Comparison of ENCODE assay signal across 8 cellular contexts in genomic region chr17:39209317-39210092, GRCh38. TPM values are rescaled to one million over a fixed set of nuclear protein-coding genes. Genes with fewer than 3 reads are reported as not detected.
DNase-seq lines count a peak whose midpoint lies in the region; ATAC-seq and TF ChIP-seq lines count a peak whose summit lies in the region.

No MANE protein-coding gene starts in this region.

- no peak for TF ChIP-seq POLR2A in tibial nerve (IDR thresholded peaks at IDR 0.05)

- peak overlapping the region; percentile 24 for H3K4me3 Mint-ChIP-seq in activated naive CD4-positive, alpha-beta T cell treated with anti-CD3 and anti-CD28 coated beads for 36 hours

- H3K79me1 ChIP-seq in trophoblast cell (ENCODE audit: low read length), result no peaks in the 10 kb centered on the region

- POLR2A ChIA-PET in OCI-LY7 (lab: Charles Lee), result interaction anchor here (0.5 to 4.2 kb wide), 8 partner anchors 8 to 68 kb away, joined by 3 to 23 read pairs (median 7); partner anchors contain the start of gene RPL19

- H4K20me1 ChIP-seq in OCI-LY7 (ENCODE audit: insufficient read depth, low read length), result no peaks in the 10 kb centered on the region

- H3K4ac ChIP-seq in trophoblast cell (ENCODE audit: low read depth, low read length), result no peak overlapping the region

- H4K12ac ChIP-seq in trophoblast cell (ENCODE audit: low read depth, low read length), result no peak overlapping the region

- intact Hi-C loops in OCI-LY7 (cut with micrococcal nuclease; ENCODE audit: unreplicated experiment) (loop anchor here (5.0 kb wide), 1 partner anchor 338 kb away; no protein-coding TSS in a partner anchor), Right ventricle myocardium superior (cut with DNase I) (loop anchor here (5.0 kb wide), 1 partner anchor 33 kb away; no protein-coding TSS in a partner anchor)
- intact Hi-C loops in activated naive CD4-positive, alpha-beta T cell treated with anti-CD3 and anti-CD28 coated beads for 36 hours (cut with micrococcal nuclease), result loop anchor here (5.0 kb wide), 1 partner anchor 413 kb away; no protein-coding TSS in a partner anchor

- H3K9ac ChIP-seq in trophoblast cell (ENCODE audit: low read length), result no peak overlapping the region

- H3K36me3 ChIP-seq in OCI-LY7 (ENCODE audit: insufficient read depth, low read length) (peaks cover 12% of the 10 kb centered on the region), trophoblast cell (ENCODE audit: control insufficient read depth in 1 of 2, insufficient read depth in 2 of 2, low read length in 2 of 2) (peaks cover 5 to 8% of the 10 kb centered on the region in 2 experiments), tibial nerve (peaks cover 0 to 9% (median under 1%) of the 10 kb centered on the region in 3 donors)

- peak; percentile 80 for DNase-seq in DMS79 (lab: John Stamatoyannopoulos, UW)
- DNase-seq in OCI-LY7 (ENCODE audit: low spot score), result peak; percentile 70
- peak; percentile 79 for DNase-seq in activated naive CD4-positive, alpha-beta T cell treated with anti-CD3 and anti-CD28 coated beads for 36 hours
- peak; percentile 79 for DNase-seq in Right ventricle myocardium superior
- DNase-seq in trophoblast cell, result peak; percentile 20 to 21
- peak; percentile 37 to 74 for DNase-seq in tibial nerve (ENCODE audit: low spot score in 2 of 2)

- WGBS in trophoblast cell (ENCODE audit: extremely low coverage, insufficient coverage, insufficient read length), result no CpG with 5 or more reads among the region's 39 CpGs
- WGBS in tibial nerve, 2 donors, result 5 to 15% methylated on average over 4 to 33 of the region's 39 CpGs

- ATAC-seq in Right ventricle myocardium superior (ENCODE audit: poor library complexity) (peak; percentile 84), HG02884 (IDR thresholded peaks at IDR 0.05; ENCODE audit: unreplicated experiment) (no peak), HG03432 (IDR thresholded peaks at IDR 0.05; ENCODE audit: unreplicated experiment) (no peak)

- H4K91ac ChIP-seq in trophoblast cell (ENCODE audit: low read depth, low read length), result no peak overlapping the region

- no TSS peak for BruUV-seq in OCI-LY7 (replicated peaks; lab: Mats Ljungman, UMichigan)

- no peaks in the 10 kb centered on the region for H3K9me2 ChIP-seq in OCI-LY7 (ENCODE audit: insufficient read depth, low read length)

- H3K9me3 ChIP-seq in OCI-LY7 (ENCODE audit: low read length), result no peaks in the 10 kb centered on the region
- peaks cover 2% of the 10 kb centered on the region for H3K9me3 ChIP-seq in trophoblast cell (ENCODE audit: insufficient read depth, low read depth, low read length)
- no peaks in the 10 kb centered on the region for H3K9me3 ChIP-seq in tibial nerve

- no peaks in the 10 kb centered on the region for H3K9me3 Mint-ChIP-seq in activated naive CD4-positive, alpha-beta T cell treated with anti-CD3 and anti-CD28 coated beads for 36 hours

- H4K8ac ChIP-seq in trophoblast cell (ENCODE audit: low read depth, low read length), result peak overlapping the region; percentile 2

- CTCF ChIA-PET in OCI-LY7 (lab: Charles Lee; ENCODE audit: unreplicated experiment), result interaction anchor here (0.5 to 5.3 kb wide), 4 partner anchors 22 to 33 kb away, joined by 4 to 45 read pairs (median 28); no protein-coding TSS in a partner anchor
- CTCF ChIA-PET in activated naive CD4-positive, alpha-beta T cell treated with anti-CD3 and anti-CD28 coated beads for 36 hours (lab: Charles Lee), result interaction anchor here (0.6 to 10.9 kb wide), 3 partner anchors 11 to 32 kb away, joined by 3 to 502 read pairs (median 4); no protein-coding TSS in a partner anchor

- H3K27me3 ChIP-seq in trophoblast cell (ENCODE audit: insufficient read depth, low read length), result peaks cover 18% of the 10 kb centered on the region
- H3K27me3 ChIP-seq in tibial nerve, result peaks cover 0 to 30% of the 10 kb centered on the region in 2 donors

- no peaks in the 10 kb centered on the region for H3K79me2 ChIP-seq in OCI-LY7 (ENCODE audit: insufficient read depth, low read depth, low read length)
- no peaks in the 10 kb centered on the region for H3K79me2 ChIP-seq in trophoblast cell (ENCODE audit: control insufficient read depth, insufficient read depth, low read length, poor library complexity)

- H3K4me1 ChIP-seq in OCI-LY7 (ENCODE audit: insufficient read depth, low read length, poor library complexity, severe bottlenecking) (peaks cover 50% of the 10 kb centered on the region), trophoblast cell (ENCODE audit: control insufficient read depth in 1 of 2, insufficient read depth in 2 of 2, low read length in 2 of 2) (peaks cover 2% of the 10 kb centered on the region in 2 experiments), tibial nerve (peaks cover 0 to 24% (median 18%) of the 10 kb centered on the region in 4 donors)

- TF ChIP-seq EP300 in tibial nerve (IDR thresholded peaks at IDR 0.05), result peak in 1 of 2 donors; percentile 40

- no peak overlapping the region for H3K27ac Mint-ChIP-seq in activated naive CD4-positive, alpha-beta T cell treated with anti-CD3 and anti-CD28 coated beads for 36 hours

- no peak overlapping the region for H3K18ac ChIP-seq in trophoblast cell (ENCODE audit: low read length)

- TF ChIP-seq CTCF in OCI-LY7 (conservative IDR thresholded peaks at IDR 0.05; ENCODE audit: low read length) (0 out of 2 replicates have a peak, but pooled peaks have one; percentile 22), tibial nerve (IDR thresholded peaks at IDR 0.05) (no peak)

- peak overlapping the region; percentile 60; the same call in 1 of the 2 replicates for H2AFZ ChIP-seq in OCI-LY7 (ENCODE audit: low read length)
- H2AFZ ChIP-seq in trophoblast cell (ENCODE audit: insufficient read depth, low read length, poor library complexity), result peak overlapping the region; percentile 8

- H3K27ac ChIP-seq in OCI-LY7 (ENCODE audit: low read depth, low read length, poor library complexity, severe bottlenecking) (peak overlapping the region; percentile 93), trophoblast cell (ENCODE audit: low read depth, low read length) (no peak overlapping the region), tibial nerve (peak overlapping the region in 2 of 4 donors; percentile 22 to 42)

- H3K36me3 Mint-ChIP-seq in activated naive CD4-positive, alpha-beta T cell treated with anti-CD3 and anti-CD28 coated beads for 36 hours (ENCODE audit: low read depth), result peaks cover 2% of the 10 kb centered on the region

- no peak overlapping the region for H2BK5ac ChIP-seq in trophoblast cell (ENCODE audit: low read depth, low read length, poor library complexity)

- H3K23ac ChIP-seq in trophoblast cell (ENCODE audit: low read length), result no peak overlapping the region

- H2AK5ac ChIP-seq in trophoblast cell (ENCODE audit: low read length), result no peak overlapping the region

- no peak overlapping the region for H3K14ac ChIP-seq in trophoblast cell (ENCODE audit: low read length)

- no peaks in the 10 kb centered on the region for H3K27me3 Mint-ChIP-seq in activated naive CD4-positive, alpha-beta T cell treated with anti-CD3 and anti-CD28 coated beads for 36 hours (ENCODE audit: low read depth)

- H3K4me3 ChIP-seq in OCI-LY7 (ENCODE audit: low read depth, low read length, poor library complexity, severe bottlenecking) (peak overlapping the region; percentile 51), trophoblast cell (ENCODE audit: low read depth, low read length) (no peak overlapping the region), tibial nerve (peak overlapping the region; percentile 15 to 43 (median 35))

- peaks cover 31% of the 10 kb centered on the region for H3K4me1 Mint-ChIP-seq in activated naive CD4-positive, alpha-beta T cell treated with anti-CD3 and anti-CD28 coated beads for 36 hours (ENCODE audit: low read depth)

- H3K4me2 ChIP-seq in OCI-LY7 (ENCODE audit: low read length), result peak overlapping the region; percentile 82
- H3K4me2 ChIP-seq in trophoblast cell (ENCODE audit: low read length), result peak overlapping the region; percentile 45

- H2BK12ac ChIP-seq in trophoblast cell (ENCODE audit: low read length), result no peak overlapping the region

- H2BK120ac ChIP-seq in trophoblast cell (ENCODE audit: insufficient read depth, low read length, poor library complexity), result no peak overlapping the region

RNA-seq across cellular contexts. Expression of gene RPL19, which starts 9.4 kb away (rescaled TPM):
- total RNA-seq in OCI-LY7 (2014; rRNA removed; shearing (Covaris generic)), result 4,395 and 6,079 TPM in 2 replicates
- 3,132 and 3,168 TPM in 2 replicates for total RNA-seq in OCI-LY7 (2022)
- total RNA-seq in activated naive CD4-positive, alpha-beta T cell treated with anti-CD3 and anti-CD28 coated beads for 36 hours, result 1,000 to 10,000 TPM; 3,280 to 3,392 TPM
- 934 TPM for total RNA-seq in Right ventricle myocardium superior
- polyA plus RNA-seq in trophoblast cell (2013), result 1,663 and 1,757 TPM in 2 replicates
- 1,000 to 10,000 TPM; 2,381 to 3,486 (median 2,809) TPM for total RNA-seq in tibial nerve

RNA-seq across cellular contexts. Expression of gene CACNB1, which starts 12.0 kb away (rescaled TPM):
- total RNA-seq in OCI-LY7 (2014; rRNA removed; shearing (Covaris generic)), result 17.9 and 23.7 TPM in 2 replicates
- total RNA-seq in OCI-LY7 (2022) (30.9 and 35.5 TPM in 2 replicates), Right ventricle myocardium superior (4.6 TPM), tibial nerve (10 to 100 TPM in 3 of 4 donors, 1 to 10 TPM in 1; 7.1 to 20.3 (median 15.0) TPM)
- total RNA-seq in activated naive CD4-positive, alpha-beta T cell treated with anti-CD3 and anti-CD28 coated beads for 36 hours, result 1 to 10 TPM; 5.3 to 5.9 TPM
- polyA plus RNA-seq in trophoblast cell (2013), result 0.99 and 1.1 TPM in 2 replicates

RNA-seq across cellular contexts. Expression of gene STAC2, which starts 16.2 kb away (rescaled TPM):
- total RNA-seq in OCI-LY7 (2014; rRNA removed; shearing (Covaris generic)), result 0.03 TPM in 1 of 2 replicates, not detected in the other
- not detected in 2 replicates for total RNA-seq in OCI-LY7 (2022)
- total RNA-seq in activated naive CD4-positive, alpha-beta T cell treated with anti-CD3 and anti-CD28 coated beads for 36 hours, result not detected
- 1.4 TPM for total RNA-seq in Right ventricle myocardium superior
- polyA plus RNA-seq in trophoblast cell (2013), result not detected in 2 replicates
- total RNA-seq in tibial nerve, result under 1 TPM in 2 of 4 donors, not detected in 2; 0.20 to 0.30 TPM

RNA-seq across cellular contexts. Expression of gene ARL5C, which starts 43.5 kb away (rescaled TPM):
- 0.16 and 2.4 TPM in 2 replicates for total RNA-seq in OCI-LY7 (2014; rRNA removed; shearing (Covaris generic))
- 0.65 and 0.68 TPM in 2 replicates for total RNA-seq in OCI-LY7 (2022)
- total RNA-seq in activated naive CD4-positive, alpha-beta T cell treated with anti-CD3 and anti-CD28 coated beads for 36 hours, result not detected
- not detected for total RNA-seq in Right ventricle myocardium superior
- not detected in 2 replicates for polyA plus RNA-seq in trophoblast cell (2013)
- not detected for total RNA-seq in tibial nerve

RNA-seq across cellular contexts. Expression of gene PLXDC1, which starts 58.1 kb away (rescaled TPM):
- total RNA-seq in OCI-LY7 (2014; rRNA removed; shearing (Covaris generic)), result 0.13 and 0.41 TPM in 2 replicates
- total RNA-seq in OCI-LY7 (2022), result 0.67 TPM in 1 of 2 replicates, not detected in the other
- total RNA-seq in activated naive CD4-positive, alpha-beta T cell treated with anti-CD3 and anti-CD28 coated beads for 36 hours, result 1 to 10 TPM; 1.2 to 1.4 TPM
- 14.1 TPM for total RNA-seq in Right ventricle myocardium superior
- 0.40 and 0.55 TPM in 2 replicates for polyA plus RNA-seq in trophoblast cell (2013)
- total RNA-seq in tibial nerve, result 10 to 100 TPM; 34.1 to 95.1 (median 42.4) TPM

Comparison
In these comparisons a context has a peak if more than half of its experiments do, and no peak if none do; other contexts are left out.
1. DNase-seq: peak in every context shown above with its lines; median percentile 80 in DMS79; 79 in activated naive CD4-positive, alpha-beta T cell treated with anti-CD3 and anti-CD28 coated beads for 36 hours; 79 in Right ventricle myocardium superior; 70 in OCI-LY7; 56 in tibial nerve; 20 in trophoblast cell.